ENCODE assay signal across 27 cellular contexts in the genomic region with DNA sequence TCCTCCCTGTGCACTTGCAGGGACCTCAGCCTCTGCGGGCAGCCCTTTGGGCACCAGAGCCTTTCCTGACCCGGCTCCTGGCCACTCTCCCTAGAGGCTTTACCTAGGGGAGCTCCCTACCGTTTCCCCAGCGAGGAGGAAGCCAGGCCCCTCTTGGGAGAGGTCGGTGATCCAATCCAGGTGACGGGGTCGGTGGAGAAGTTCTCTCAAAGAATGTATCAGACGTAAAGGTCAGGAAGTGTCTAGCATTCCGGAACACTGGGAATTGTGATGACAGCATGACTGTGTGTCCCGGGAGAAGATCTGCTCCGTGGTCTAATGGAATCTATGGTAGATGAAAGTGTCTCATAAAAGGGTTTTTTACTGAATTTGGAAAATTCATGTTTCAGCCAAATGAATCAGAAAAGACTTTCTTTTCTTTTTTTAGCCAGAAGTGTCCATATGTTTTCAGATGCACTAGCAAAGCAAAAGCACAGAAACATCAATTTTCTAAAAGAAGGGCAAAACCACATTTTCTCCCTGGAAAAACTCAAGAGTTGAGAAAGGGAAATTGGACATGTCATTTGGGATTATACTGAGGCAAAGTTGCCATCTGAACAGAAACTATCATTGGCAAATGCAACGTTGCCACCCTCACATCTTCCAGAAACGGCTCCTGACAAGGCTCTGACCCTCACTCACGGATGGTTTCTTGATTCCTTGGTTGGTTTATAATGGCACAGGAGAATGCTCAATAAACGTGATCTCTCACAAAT.
A peak's percentile ranks its signal among the peaks of the same experiment; 100 is the strongest.
DNase-seq lines count a peak whose midpoint lies in the region; ATAC-seq and TF ChIP-seq lines count a peak whose summit lies in the region.
"Had no signal": no experiment of that assay in that cellular context is flagged by ENCODE, and none has a peak within 500 bp of the region (broad histone marks: within the 10 kb centered on the region; RNA-seq: fewer than 3 reads in every experiment).

No MANE protein-coding gene starts in this region.

- no peak overlapping the region for H3K23ac ChIP-seq in trophoblast cell (ENCODE audit: low read length)

- no peaks in the 10 kb centered on the region for H3K79me2 ChIP-seq in trophoblast cell (ENCODE audit: control insufficient read depth, insufficient read depth, low read length, poor library complexity)

- peak; percentile 78 for DNase-seq in AG08395 (ENCODE audit: low spot score)
- DNase-seq in HFFc6: peak; percentile 29
- peak; percentile 80 for DNase-seq in dedifferentiated amniotic fluid mesenchymal stem cell (ENCODE audit: extremely low spot score)
- peak; percentile 81 to 83 for DNase-seq in trophoblast cell
- DNase-seq in WTC11 (ENCODE audit: low spot score): no peak
- DNase-seq in omental fat pad (ENCODE audit: low spot score): no peak
- no peak for DNase-seq in ureter (ENCODE audit: low spot score)
- DNase-seq in NCI-H2081 (lab: John Stamatoyannopoulos, UW): no peak
- DNase-seq: 8988T; activated CD4-positive, alpha-beta T cell treated with anti-CD3 and anti-CD28 coated beads, Interleukin-2, amount 10 ng/mL, durations not matched to agents 7 days and 5 days; activated naive CD4-positive, alpha-beta T cell treated with anti-CD3 and anti-CD28 coated beads for 36 hours; activated T-cell treated with anti-CD3 and anti-CD28 coated beads, Interleukin-2, amount 50 U/mL, for 48 hours; aorta; DMS153; GDM1; heart right ventricle; mesendoderm; naive B cell; NCI-H1694; NCI-H524 treated with DMSO at 0.1 percent for 48 hours; retina; stimulated activated CD4-positive, alpha-beta T cell treated with anti-CD3 and anti-CD28 coated beads, Interleukin-4, amount 100 ng/mL, for 4 hours; stimulated activated naive CD4-positive, alpha-beta T cell; T-helper 17 cell had no signal

- H3K18ac ChIP-seq in trophoblast cell (ENCODE audit: low read length): no peak overlapping the region

- ATAC-seq in WTC11: no peak
- ATAC-seq in omental fat pad (ENCODE audit: low FRiP score): no peak
- ATAC-seq: heart right ventricle, T-helper 17 cell had no signal

- H2BK5ac ChIP-seq in trophoblast cell (ENCODE audit: low read depth, low read length, poor library complexity): no peak overlapping the region

- no peak overlapping the region for H4K91ac ChIP-seq in trophoblast cell (ENCODE audit: low read depth, low read length)

- H3K27me3 Mint-ChIP-seq in HFFc6 (ENCODE audit: insufficient read depth): no peaks in the 10 kb centered on the region; the same call in 1 of the 2 replicates
- no peaks in the 10 kb centered on the region; the same call in 1 of the 2 replicates for H3K27me3 Mint-ChIP-seq in WTC11 (ENCODE audit: low read depth)

- H3K9me3 Mint-ChIP-seq in HFFc6 (no peaks in the 10 kb centered on the region), WTC11 (peaks cover 34% of the 10 kb centered on the region)
- H3K9me3 Mint-ChIP-seq: activated CD4-positive, alpha-beta T cell treated with anti-CD3 and anti-CD28 coated beads, Interleukin-2, amount 10 ng/mL, durations not matched to agents 7 days and 5 days; activated naive CD4-positive, alpha-beta T cell treated with anti-CD3 and anti-CD28 coated beads for 36 hours; central memory CD8-positive, alpha-beta T cell had no signal

- H3K36me3 Mint-ChIP-seq in HFFc6 (ENCODE audit: low read depth) (no peaks in the 10 kb centered on the region), WTC11 (peaks cover 17% of the 10 kb centered on the region)
- H3K36me3 Mint-ChIP-seq: naive B cell had no signal

- H3K9ac ChIP-seq in trophoblast cell (ENCODE audit: low read length): no peak overlapping the region

- no peak overlapping the region for H4K12ac ChIP-seq in trophoblast cell (ENCODE audit: low read depth, low read length)

- no peak overlapping the region for H4K8ac ChIP-seq in trophoblast cell (ENCODE audit: low read depth, low read length)

- H3K27ac Mint-ChIP-seq in HFFc6 (peak overlapping the region; percentile 72), WTC11 (no peak overlapping the region)
- H3K27ac Mint-ChIP-seq: activated CD4-positive, alpha-beta T cell treated with anti-CD3 and anti-CD28 coated beads, Interleukin-2, amount 10 ng/mL, durations not matched to agents 7 days and 5 days; activated naive CD4-positive, alpha-beta T cell treated with anti-CD3 and anti-CD28 coated beads for 36 hours; B cell; T-helper 17 cell had no signal

- H3K4me2 ChIP-seq in trophoblast cell (ENCODE audit: low read length): no peak overlapping the region

- WGBS in trophoblast cell (ENCODE audit: extremely low coverage, insufficient coverage, insufficient read length): no CpG with 5 or more reads among the region's 15 CpGs

- CTCF ChIA-PET in WTC11 (lab: Charles Lee): no interaction called here

- POLR2A ChIA-PET in WTC11 (lab: Charles Lee): no interaction called here

- H2BK120ac ChIP-seq in trophoblast cell (ENCODE audit: insufficient read depth, low read length, poor library complexity): no peak overlapping the region

- H2AK5ac ChIP-seq in trophoblast cell (ENCODE audit: low read length): no peak overlapping the region

- H2BK12ac ChIP-seq in trophoblast cell (ENCODE audit: low read length): no peak overlapping the region

- H3K27me3 ChIP-seq in trophoblast cell (ENCODE audit: insufficient read depth, low read length): no peaks in the 10 kb centered on the region

- TF ChIP-seq CTCF in HFFc6 (IDR thresholded peaks at IDR 0.05): no peak
- no peak for TF ChIP-seq CTCF in WTC11 (IDR thresholded peaks at IDR 0.05)
- TF ChIP-seq CTCF in omental fat pad (IDR thresholded peaks at IDR 0.05): no peak

- peaks cover 46% of the 10 kb centered on the region for H3K4me1 Mint-ChIP-seq in HFFc6 (ENCODE audit: low read depth)
- no peaks in the 10 kb centered on the region for H3K4me1 Mint-ChIP-seq in WTC11
- H3K4me1 Mint-ChIP-seq: activated CD4-positive, alpha-beta T cell treated with anti-CD3 and anti-CD28 coated beads, Interleukin-2, amount 10 ng/mL, durations not matched to agents 7 days and 5 days; B cell; naive B cell; T-helper 17 cell had no signal

- no peak overlapping the region for H3K4ac ChIP-seq in trophoblast cell (ENCODE audit: low read depth, low read length)

- H3K4me1 ChIP-seq in trophoblast cell (ENCODE audit: control insufficient read depth in 1 of 2, insufficient read depth in 2 of 2, low read length in 2 of 2): no peaks in the 10 kb centered on the region

- H2AFZ ChIP-seq in trophoblast cell (ENCODE audit: insufficient read depth, low read length, poor library complexity): no peak overlapping the region

- H3K4me3 Mint-ChIP-seq in HFFc6 (peak overlapping the region; percentile 48), WTC11 (no peak overlapping the region)
- H3K4me3 Mint-ChIP-seq: activated CD4-positive, alpha-beta T cell treated with anti-CD3 and anti-CD28 coated beads, Interleukin-2, amount 10 ng/mL, durations not matched to agents 7 days and 5 days; activated naive CD4-positive, alpha-beta T cell treated with anti-CD3 and anti-CD28 coated beads for 36 hours; B cell; central memory CD8-positive, alpha-beta T cell; naive B cell; T-helper 17 cell had no signal

- H3K14ac ChIP-seq in trophoblast cell (ENCODE audit: low read length): no peak overlapping the region

- H3K27ac ChIP-seq in trophoblast cell (ENCODE audit: low read depth, low read length): no peak overlapping the region
- H3K27ac ChIP-seq: thoracic aorta had no signal

- H3K79me1 ChIP-seq in trophoblast cell (ENCODE audit: low read length): no peaks in the 10 kb centered on the region

- H3K4me3 ChIP-seq in trophoblast cell (ENCODE audit: low read depth, low read length): no peak overlapping the region
- H3K4me3 ChIP-seq: heart right ventricle, thoracic aorta had no signal

- H3K36me3 ChIP-seq in trophoblast cell (ENCODE audit: control insufficient read depth in 1 of 2, insufficient read depth in 2 of 2, low read length in 2 of 2): no peaks in the 10 kb centered on the region
- H3K36me3 ChIP-seq: heart right ventricle, thoracic aorta had no signal

- H3K9me3 ChIP-seq in trophoblast cell (ENCODE audit: insufficient read depth, low read depth, low read length): peaks cover 4% of the 10 kb centered on the region
- H3K9me3 ChIP-seq: heart right ventricle, thoracic aorta had no signal

TF ChIP-seq in WTC11, 78 proteins besides CTCF, POLR2A, EP300 and RAD21 (continues in another document):
- TF ChIP-seq E2F1 (CRISPR knock-in tag; IDR thresholded peaks at IDR 0.05) (no peak), CREM (CRISPR knock-in tag; IDR thresholded peaks at IDR 0.05) (no peak), JAZF1 (CRISPR knock-in tag; IDR thresholded peaks at IDR 0.05) (no peak), CDX4 (CRISPR knock-in tag; IDR thresholded peaks at IDR 0.05; ENCODE audit: borderline replicate concordance) (no peak), CREB1 (CRISPR knock-in tag; IDR thresholded peaks at IDR 0.05) (no peak), ZNF423 (CRISPR knock-in tag; IDR thresholded peaks at IDR 0.05) (no peak), CBFB (CRISPR knock-in tag; IDR thresholded peaks at IDR 0.05; ENCODE audit: low read depth) (no peak), SOX15 (CRISPR knock-in tag; IDR thresholded peaks at IDR 0.05) (no peak), NFATC4 (CRISPR knock-in tag; IDR thresholded peaks at IDR 0.05) (no peak), ZNF232 (CRISPR knock-in tag; IDR thresholded peaks at IDR 0.05) (no peak), FOXP1 (CRISPR knock-in tag; IDR thresholded peaks at IDR 0.05; ENCODE audit: borderline replicate concordance) (no peak)
- TF ChIP-seq, protein P1, sequence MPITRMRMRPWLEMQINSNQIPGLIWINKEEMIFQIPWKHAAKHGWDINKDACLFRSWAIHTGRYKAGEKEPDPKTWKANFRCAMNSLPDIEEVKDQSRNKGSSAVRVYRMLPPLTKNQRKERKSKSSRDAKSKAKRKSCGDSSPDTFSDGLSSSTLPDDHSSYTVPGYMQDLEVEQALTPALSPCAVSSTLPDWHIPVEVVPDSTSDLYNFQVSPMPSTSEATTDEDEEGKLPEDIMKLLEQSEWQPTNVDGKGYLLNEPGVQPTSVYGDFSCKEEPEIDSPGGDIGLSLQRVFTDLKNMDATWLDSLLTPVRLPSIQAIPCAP (CRISPR knock-in tag; IDR thresholded peaks at IDR 0.05): no peak

Comparison
In these comparisons a context has a peak if more than half of its experiments do, and no peak if none do; other contexts are left out.
1. DNase-seq: peak in AG08395 (single experiment), HFFc6 (single experiment), dedifferentiated amniotic fluid mesenchymal stem cell (single experiment) and trophoblast cell (2 of 2); none in WTC11 (single experiment), omental fat pad (single experiment), ureter (single experiment) and NCI-H2081 (0 of 2).